ENCODE assay signal across 8 cellular contexts in the genomic region with DNA sequence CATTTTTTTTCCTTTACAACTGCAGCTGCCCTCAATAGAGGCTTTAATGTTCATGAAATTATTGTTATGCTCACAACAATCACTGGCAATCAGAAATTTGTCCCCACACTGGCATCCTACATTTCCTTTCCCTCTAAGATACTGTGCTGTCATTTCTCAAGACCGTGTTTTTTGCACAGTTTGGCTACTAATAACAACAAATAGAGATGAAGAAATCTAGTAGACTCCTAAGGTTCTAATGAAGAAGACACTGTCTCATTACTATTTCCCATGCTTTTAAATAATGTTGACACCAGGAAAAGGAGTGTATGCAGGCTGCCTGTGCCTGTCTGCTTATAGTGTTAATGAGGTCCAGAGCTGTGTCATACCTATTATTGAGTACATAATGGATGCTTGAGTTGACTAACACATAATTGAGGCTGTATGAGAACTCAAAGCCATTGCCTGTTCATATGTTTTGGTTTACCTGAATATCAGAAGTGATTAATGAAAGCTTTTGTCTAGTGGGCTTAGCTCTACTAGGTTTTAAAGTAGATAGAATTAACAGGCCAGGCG. TPM values are rescaled to one million over a fixed set of nuclear protein-coding genes. Genes with fewer than 3 reads are reported as not detected.
A peak's percentile ranks its signal among the peaks of the same experiment; 100 is the strongest.
DNase-seq lines count a peak whose midpoint lies in the region; ATAC-seq and TF ChIP-seq lines count a peak whose summit lies in the region.

No MANE protein-coding gene starts in this region.

- H3K36me3 ChIP-seq in BE2C (peaks cover 15% of the 10 kb centered on the region), Karpas-422 (ENCODE audit: insufficient read depth, low read length) (peaks cover 11% of the 10 kb centered on the region), mammary epithelial cell (ENCODE audit: insufficient read depth, low read length) (peaks cover 3% of the 10 kb centered on the region)
- peaks cover 0 to 12% (median 0%) of the 10 kb centered on the region in 3 experiments for H3K36me3 ChIP-seq in naive thymus-derived CD4-positive, alpha-beta T cell (ENCODE audit: control insufficient read depth in 2 of 3, insufficient read depth in 3 of 3, low read length in 3 of 3)

- in situ Hi-C loops in mammary epithelial cell (cut with MboI; ENCODE audit: low sequenced_read_pairs in 2 of 2): no loop called here

- peaks cover 0 to 15% (median 5%) of the 10 kb centered on the region in 5 donors for H3K36me3 Mint-ChIP-seq in naive thymus-derived CD4-positive, alpha-beta T cell

- WGBS in mammary epithelial cell (ENCODE audit: low coverage, missing lambda C conversion rate): 25% methylated on average over 1 of the region's 2 CpGs

- H3K4me2 ChIP-seq in Karpas-422 (ENCODE audit: low read depth, low read length, poor library complexity, severe bottlenecking): peak overlapping the region; percentile 79
- H3K4me2 ChIP-seq in mammary epithelial cell (ENCODE audit: insufficient read depth, low read depth, low read length): peak overlapping the region; percentile 95

- peak overlapping the region; percentile 77; the same call in 1 of the 2 replicates for H2AFZ ChIP-seq in Karpas-422 (ENCODE audit: low read length)
- peak overlapping the region; percentile 45 for H2AFZ ChIP-seq in mammary epithelial cell (ENCODE audit: low read depth, low read length)

- peaks cover 35% of the 10 kb centered on the region for H3K79me2 ChIP-seq in Karpas-422 (ENCODE audit: low read length)
- peaks cover 36% of the 10 kb centered on the region for H3K79me2 ChIP-seq in mammary epithelial cell (ENCODE audit: insufficient read depth, low read length)

- H3K27ac ChIP-seq in Karpas-422 (ENCODE audit: low read length) (peak overlapping the region; percentile 54; the same call in 1 of the 2 replicates), mammary epithelial cell (ENCODE audit: insufficient read depth, low read depth, low read length) (peak overlapping the region; percentile 99)
- no peak overlapping the region for H3K27ac ChIP-seq in naive thymus-derived CD4-positive, alpha-beta T cell (ENCODE audit: low read depth, low read length)

- dilution Hi-C loops in mammary epithelial cell (cut with HindIII; ENCODE audit: low sequenced_read_pairs): no loop called here

- H3K9ac ChIP-seq in Karpas-422 (ENCODE audit: low read length) (peak overlapping the region; percentile 82), mammary epithelial cell (ENCODE audit: insufficient read depth, low read length) (peak overlapping the region; percentile 99)

- peaks cover 8% of the 10 kb centered on the region for H4K20me1 ChIP-seq in Karpas-422 (ENCODE audit: insufficient read depth, low read depth, low read length)
- H4K20me1 ChIP-seq in mammary epithelial cell (ENCODE audit: insufficient read depth, low read length): no peaks in the 10 kb centered on the region

- peaks cover 0 to 4% (median 0%) of the 10 kb centered on the region in 5 donors for H3K27me3 Mint-ChIP-seq in naive thymus-derived CD4-positive, alpha-beta T cell

- H3K4me3 Mint-ChIP-seq in naive thymus-derived CD4-positive, alpha-beta T cell: peak overlapping the region; percentile 91 to 100 (median 96)

- H3K9me2 ChIP-seq in Karpas-422 (replicated peaks; ENCODE audit: insufficient read depth, low read length): no peaks in the 10 kb centered on the region

- CTCF ChIA-PET in mammary epithelial cell (lab: Charles Lee; ENCODE audit: low non-redundant PET): interaction anchor here (0.9 kb wide), 1 partner anchor 256 kb away, joined by 7 read pairs; no protein-coding TSS in a partner anchor
- CTCF ChIA-PET in naive thymus-derived CD4-positive, alpha-beta T cell (lab: Charles Lee): no interaction called here

- POLR2A ChIA-PET in naive thymus-derived CD4-positive, alpha-beta T cell (lab: Charles Lee): interaction anchor here (0.8 to 3.8 kb wide), 4 partner anchors 65 to 1016 kb away, joined by 3 to 21 read pairs (median 6); partner anchors contain the start of genes DNAJB14 and METAP1

- ATAC-seq in naive thymus-derived CD4-positive, alpha-beta T cell: no peak
- ATAC-seq in HG02938 (IDR thresholded peaks at IDR 0.05; ENCODE audit: unreplicated experiment): no peak

- intact Hi-C loops in mammary epithelial cell (cut with micrococcal nuclease): loop anchor here (1.0 to 10.0 kb wide), 2 partner anchors 159 to 474 kb away; no protein-coding TSS in a partner anchor
- intact Hi-C loops in naive thymus-derived CD4-positive, alpha-beta T cell (cut with micrococcal nuclease): loop anchor here in 1 of 2 donors (1.0 kb wide), 1 partner anchor 787 kb away; the partner anchor contains the start of gene STPG2

- H3K9me3 Mint-ChIP-seq in naive thymus-derived CD4-positive, alpha-beta T cell: peaks cover 0 to 9% (median 0%) of the 10 kb centered on the region in 11 donors

- no peak for DNase-seq in BE2C
- no peak for DNase-seq in Karpas-422
- no peak for DNase-seq in mammary epithelial cell
- DNase-seq in naive thymus-derived CD4-positive, alpha-beta T cell: peak in 1 of 9 donors; percentile 5
- DNase-seq in NCI-H187 (lab: John Stamatoyannopoulos, UW): no peak
- DNase-seq in SIG-M5 (lab: John Stamatoyannopoulos, UW): no peak
- no peak for DNase-seq in stimulated activated CD4-positive, alpha-beta T cell treated with anti-CD3 and anti-CD28 coated beads, Interleukin-12 subunit alpha, Interleukin-12 subunit beta, amount 100 ng/mL, for 4 hours

- H3K27ac Mint-ChIP-seq in naive thymus-derived CD4-positive, alpha-beta T cell: peak overlapping the region; percentile 46 to 98 (median 96)

- H3K9me3 ChIP-seq in BE2C (no peaks in the 10 kb centered on the region), Karpas-422 (ENCODE audit: low read length) (no peaks in the 10 kb centered on the region), mammary epithelial cell (replicated peaks; ENCODE audit: insufficient read depth, low read length) (no peaks in the 10 kb centered on the region)
- no peaks in the 10 kb centered on the region for H3K9me3 ChIP-seq in naive thymus-derived CD4-positive, alpha-beta T cell (ENCODE audit: control insufficient read depth in 2 of 3, low read length in 3 of 3)

- no peaks in the 10 kb centered on the region for H3K27me3 ChIP-seq in BE2C
- no peaks in the 10 kb centered on the region for H3K27me3 ChIP-seq in Karpas-422 (ENCODE audit: low read length)
- no peaks in the 10 kb centered on the region for H3K27me3 ChIP-seq in mammary epithelial cell (ENCODE audit: insufficient read depth, low read length)
- no peaks in the 10 kb centered on the region for H3K27me3 ChIP-seq in naive thymus-derived CD4-positive, alpha-beta T cell (ENCODE audit: control insufficient read depth in 2 of 2, insufficient read depth in 2 of 2, low read length in 2 of 2)

- H3K4me3 ChIP-seq in BE2C (ENCODE audit: low read depth, low read length): peak overlapping the region; percentile 93
- H3K4me3 ChIP-seq in Karpas-422 (ENCODE audit: low read length): peak overlapping the region; percentile 78
- H3K4me3 ChIP-seq in mammary epithelial cell (replicated peaks in 1 of 3; ENCODE audit: insufficient read depth in 1 of 3, low read depth in 2 of 3, low read length in 3 of 3): peak overlapping the region; percentile 30 to 96 (median 65)
- H3K4me3 ChIP-seq in naive thymus-derived CD4-positive, alpha-beta T cell (ENCODE audit: low read length): peak overlapping the region; percentile 96

- H3K4me1 ChIP-seq in BE2C (no peaks in the 10 kb centered on the region), Karpas-422 (ENCODE audit: low read length) (peaks cover 29% of the 10 kb centered on the region), mammary epithelial cell (ENCODE audit: insufficient read depth, low read length) (peaks cover 7% of the 10 kb centered on the region)
- H3K4me1 ChIP-seq in naive thymus-derived CD4-positive, alpha-beta T cell (ENCODE audit: control insufficient read depth in 2 of 2, insufficient read depth in 2 of 2, low read length in 2 of 2): peaks cover 9 to 15% of the 10 kb centered on the region in 2 donors

- BruUV-seq in mammary epithelial cell (replicated peaks; lab: Mats Ljungman, UMichigan): no TSS peak

- TF ChIP-seq CTCF in BE2C (IDR thresholded peaks at IDR 0.05; ENCODE audit: low read depth, low read length) (no peak), mammary epithelial cell (conservative IDR thresholded peaks at IDR 0.05 in 1 of 2, IDR thresholded peaks at IDR 0.05 in 1 of 2; ENCODE audit: extremely low read depth in 1 of 2, insufficient read depth in 1 of 2, low read depth in 1 of 2, low read length in 2 of 2) (no peak)

- H3K4me1 Mint-ChIP-seq in naive thymus-derived CD4-positive, alpha-beta T cell: peaks cover 11 to 45% (median 32%) of the 10 kb centered on the region in 7 donors

RNA-seq across cellular contexts. Expression of gene EIF4E, which starts 1.5 kb away (rescaled TPM):
- 66.2 TPM for polyA plus RNA-seq in BE2C (2012; ENCODE audit: insufficient read depth, insufficient read length, low read depth)
- 89.9 and 130 TPM in 2 replicates for total RNA-seq in Karpas-422 (2014; rRNA removed; shearing (Covaris generic); ENCODE audit: low replicate concordance)
- total RNA-seq in mammary epithelial cell: 100 to 1,000 TPM; 104 to 113 TPM
- 98.6 TPM for polyA plus RNA-seq in mammary epithelial cell
- polyA minus RNA-seq in mammary epithelial cell: 83.1 TPM
- 10 to 100 TPM; 53.6 to 96.1 (median 63.0) TPM for total RNA-seq in naive thymus-derived CD4-positive, alpha-beta T cell
- polyA plus RNA-seq in naive thymus-derived CD4-positive, alpha-beta T cell: 10 to 100 TPM; 53.0 to 72.1 TPM
